ENCODE assay signal across 8 cellular contexts in the genomic region with DNA sequence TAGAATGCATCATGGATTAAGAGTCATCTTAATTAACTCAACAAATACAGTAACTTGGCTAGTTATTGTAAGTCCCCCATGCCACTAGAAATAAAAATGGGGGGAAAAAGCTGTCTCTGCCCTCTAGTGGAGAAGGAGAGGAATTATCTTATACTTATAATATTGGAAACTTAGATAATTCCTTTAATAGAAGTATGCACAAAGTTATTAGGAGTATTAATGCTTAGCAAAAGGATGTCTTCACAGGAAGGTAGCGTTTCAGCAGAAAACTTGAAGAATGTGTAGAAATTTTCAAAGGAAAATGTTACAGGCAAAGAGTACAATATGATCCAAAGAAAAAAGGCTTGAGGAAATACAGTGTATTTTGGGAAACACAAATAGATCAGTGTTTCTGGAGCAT. TPM values are rescaled to one million over a fixed set of nuclear protein-coding genes. Genes with fewer than 3 reads are reported as not detected.
A peak's percentile ranks its signal among the peaks of the same experiment; 100 is the strongest.
DNase-seq lines count a peak whose midpoint lies in the region; ATAC-seq and TF ChIP-seq lines count a peak whose summit lies in the region.

No MANE protein-coding gene starts in this region.

- H3K27ac Mint-ChIP-seq in WTC11, result no peak overlapping the region

- DNase-seq in DMS114 treated with DMSO at 0.1 percent for 48 hours (lab: John Stamatoyannopoulos, UW; ENCODE audit: unreplicated experiment), result peak; percentile 5
- DNase-seq in WTC11 (ENCODE audit: low spot score), result no peak
- no peak for DNase-seq in left lobe of liver (ENCODE audit: low spot score)
- no peak for DNase-seq in activated T-cell treated with anti-CD3 and anti-CD28 coated beads, Interleukin-2, amount 50 U/mL, for 1 hour
- DNase-seq in mucosa of descending colon, result no peak
- DNase-seq in middle frontal gyrus (ENCODE audit: extremely low spot score, low spot score), result no peak

- H3K4me3 ChIP-seq in KMS-11 (IDR thresholded peaks at IDR 0.05; ENCODE audit: insufficient read depth, low read depth, low read length), result no peak overlapping the region
- no peak overlapping the region for H3K4me3 ChIP-seq in mucosa of descending colon

- no peaks in the 10 kb centered on the region for H3K36me3 ChIP-seq in KMS-11 (ENCODE audit: insufficient read depth)
- H3K36me3 ChIP-seq in mucosa of descending colon (ENCODE audit: low read depth), result no peaks in the 10 kb centered on the region

- no peak overlapping the region for H3K4me2 ChIP-seq in KMS-11

- H3K27ac ChIP-seq in KMS-11, result no peak overlapping the region

- no peak overlapping the region for H3K9ac ChIP-seq in KMS-11

- no peaks in the 10 kb centered on the region for H3K36me3 Mint-ChIP-seq in WTC11

- H3K27me3 Mint-ChIP-seq in WTC11 (ENCODE audit: low read depth), result no peaks in the 10 kb centered on the region

- CTCF ChIA-PET in WTC11 (lab: Charles Lee), result interaction anchor here (0.8 to 2.1 kb wide), 16 partner anchors 9 to 121 kb away, joined by 3 to 13 read pairs (median 5); a partner anchor contains a TSS

- TF ChIP-seq CTCF in KMS-11 (conservative IDR thresholded peaks at IDR 0.05; ENCODE audit: low read depth, low read length) (peak; percentile 83), WTC11 (IDR thresholded peaks at IDR 0.05) (peak; percentile 41), mucosa of descending colon (IDR thresholded peaks at IDR 0.05) (no peak)

- H2AFZ ChIP-seq in KMS-11 (ENCODE audit: low read depth), result no peak overlapping the region

- H4K20me1 ChIP-seq in KMS-11 (ENCODE audit: insufficient read depth), result no peaks in the 10 kb centered on the region

- no peak for ATAC-seq in WTC11
- ATAC-seq in left lobe of liver, result peak; percentile 51
- ATAC-seq in mucosa of descending colon, result no peak
- no peak for ATAC-seq in HG03378 (IDR thresholded peaks at IDR 0.05; ENCODE audit: unreplicated experiment)

- POLR2A ChIA-PET in WTC11 (lab: Charles Lee), result no interaction called here

- intact Hi-C loops in mucosa of descending colon (cut with DNase I, micrococcal nuclease), result no loop called here

- H3K4me1 Mint-ChIP-seq in WTC11, result peaks cover 24% of the 10 kb centered on the region

- H3K27me3 ChIP-seq in KMS-11 (ENCODE audit: insufficient read depth, low read depth), result no peaks in the 10 kb centered on the region

- no peak overlapping the region for H3K4me3 Mint-ChIP-seq in WTC11

- no peaks in the 10 kb centered on the region for H3K4me1 ChIP-seq in KMS-11 (ENCODE audit: low read depth, poor library complexity, severe bottlenecking)
- H3K4me1 ChIP-seq in mucosa of descending colon (ENCODE audit: low read depth), result no peaks in the 10 kb centered on the region

- H3K9me3 ChIP-seq in mucosa of descending colon, result no peaks in the 10 kb centered on the region

- peaks cover 15% of the 10 kb centered on the region for H3K9me3 Mint-ChIP-seq in WTC11

- no peaks in the 10 kb centered on the region for H3K79me2 ChIP-seq in KMS-11 (ENCODE audit: insufficient read depth, low read depth)

TF ChIP-seq in WTC11, 78 proteins besides CTCF, POLR2A, EP300 and RAD21:
- TF ChIP-seq, protein P1, sequence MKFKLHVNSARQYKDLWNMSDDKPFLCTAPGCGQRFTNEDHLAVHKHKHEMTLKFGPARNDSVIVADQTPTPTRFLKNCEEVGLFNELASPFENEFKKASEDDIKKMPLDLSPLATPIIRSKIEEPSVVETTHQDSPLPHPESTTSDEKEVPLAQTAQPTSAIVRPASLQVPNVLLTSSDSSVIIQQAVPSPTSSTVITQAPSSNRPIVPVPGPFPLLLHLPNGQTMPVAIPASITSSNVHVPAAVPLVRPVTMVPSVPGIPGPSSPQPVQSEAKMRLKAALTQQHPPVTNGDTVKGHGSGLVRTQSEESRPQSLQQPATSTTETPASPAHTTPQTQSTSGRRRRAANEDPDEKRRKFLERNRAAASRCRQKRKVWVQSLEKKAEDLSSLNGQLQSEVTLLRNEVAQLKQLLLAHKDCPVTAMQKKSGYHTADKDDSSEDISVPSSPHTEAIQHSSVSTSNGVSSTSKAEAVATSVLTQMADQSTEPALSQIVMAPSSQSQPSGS (CRISPR knock-in tag; IDR thresholded peaks at IDR 0.05; ENCODE audit: borderline replicate concordance, low read depth), result no peak
- TF ChIP-seq, protein P2, sequence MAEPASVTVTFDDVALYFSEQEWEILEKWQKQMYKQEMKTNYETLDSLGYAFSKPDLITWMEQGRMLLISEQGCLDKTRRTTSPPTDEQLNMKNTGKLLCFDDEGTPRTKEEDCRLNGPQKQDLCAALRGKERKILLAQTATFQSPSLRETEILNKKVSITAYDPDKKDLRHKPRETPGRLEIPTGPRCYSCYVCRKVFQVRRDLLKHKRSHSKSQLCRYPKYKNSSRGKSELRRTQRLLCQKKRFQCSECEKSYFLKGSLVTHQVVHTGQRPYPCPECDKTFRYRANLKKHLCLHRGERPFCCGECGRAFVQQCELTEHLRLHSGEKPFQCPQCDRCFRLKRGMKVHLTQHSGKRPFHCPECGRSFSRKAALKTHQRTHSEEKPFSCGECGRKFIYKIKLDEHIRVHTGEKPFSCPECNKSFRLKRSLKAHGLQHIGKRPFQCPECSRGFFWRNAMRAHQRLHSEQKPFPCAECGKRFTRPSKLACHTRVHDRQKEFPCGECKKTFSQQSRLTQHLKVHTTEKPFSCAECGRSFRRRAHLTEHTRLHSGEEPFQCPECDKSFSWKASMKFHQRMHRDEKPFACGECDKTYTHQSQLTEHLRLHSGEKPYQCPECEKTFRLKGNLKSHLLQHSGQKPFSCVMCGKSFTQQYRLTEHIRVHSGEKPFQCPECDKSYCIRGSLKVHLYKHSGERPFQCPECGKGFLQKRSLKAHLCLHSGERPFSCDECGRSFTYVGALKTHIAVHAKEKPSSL (CRISPR knock-in tag; conservative IDR thresholded peaks at IDR 0.05), result no peak
- no peak for TF ChIP-seq FOXJ3 (CRISPR knock-in tag; IDR thresholded peaks at IDR 0.05; ENCODE audit: borderline replicate concordance)
- TF ChIP-seq, protein P3, sequence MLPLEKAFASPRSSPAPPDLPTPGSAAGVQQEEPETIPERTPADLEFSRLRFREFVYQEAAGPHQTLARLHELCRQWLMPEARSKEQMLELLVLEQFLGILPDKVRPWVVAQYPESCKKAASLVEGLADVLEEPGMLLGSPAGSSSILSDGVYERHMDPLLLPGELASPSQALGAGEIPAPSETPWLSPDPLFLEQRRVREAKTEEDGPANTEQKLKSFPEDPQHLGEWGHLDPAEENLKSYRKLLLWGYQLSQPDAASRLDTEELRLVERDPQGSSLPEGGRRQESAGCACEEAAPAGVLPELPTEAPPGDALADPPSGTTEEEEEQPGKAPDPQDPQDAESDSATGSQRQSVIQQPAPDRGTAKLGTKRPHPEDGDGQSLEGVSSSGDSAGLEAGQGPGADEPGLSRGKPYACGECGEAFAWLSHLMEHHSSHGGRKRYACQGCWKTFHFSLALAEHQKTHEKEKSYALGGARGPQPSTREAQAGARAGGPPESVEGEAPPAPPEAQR (CRISPR knock-in tag; IDR thresholded peaks at IDR 0.05), result no peak
- TF ChIP-seq NR3C1 (CRISPR knock-in tag; conservative IDR thresholded peaks at IDR 0.05; ENCODE audit: low read depth), result no peak
- no peak for TF ChIP-seq KAT7 (CRISPR knock-in tag; IDR thresholded peaks at IDR 0.05; ENCODE audit: borderline replicate concordance)
- TF ChIP-seq TCF7 (CRISPR knock-in tag; IDR thresholded peaks at IDR 0.05; ENCODE audit: low read depth), result no peak
- no peak for TF ChIP-seq HMGA2 (CRISPR knock-in tag; IDR thresholded peaks at IDR 0.05)
- TF ChIP-seq, protein P4, sequence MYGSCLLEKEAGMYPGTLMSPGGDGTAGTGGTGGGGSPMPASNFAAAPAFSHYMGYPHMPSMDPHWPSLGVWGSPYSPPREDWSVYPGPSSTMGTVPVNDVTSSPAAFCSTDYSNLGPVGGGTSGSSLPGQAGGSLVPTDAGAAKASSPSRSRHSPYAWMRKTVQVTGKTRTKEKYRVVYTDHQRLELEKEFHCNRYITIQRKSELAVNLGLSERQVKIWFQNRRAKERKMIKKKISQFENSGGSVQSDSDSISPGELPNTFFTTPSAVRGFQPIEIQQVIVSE (CRISPR knock-in tag; IDR thresholded peaks at IDR 0.05; ENCODE audit: borderline replicate concordance), result no peak
- TF ChIP-seq NR2C2 (CRISPR knock-in tag; IDR thresholded peaks at IDR 0.05), result no peak
- TF ChIP-seq, protein P5, sequence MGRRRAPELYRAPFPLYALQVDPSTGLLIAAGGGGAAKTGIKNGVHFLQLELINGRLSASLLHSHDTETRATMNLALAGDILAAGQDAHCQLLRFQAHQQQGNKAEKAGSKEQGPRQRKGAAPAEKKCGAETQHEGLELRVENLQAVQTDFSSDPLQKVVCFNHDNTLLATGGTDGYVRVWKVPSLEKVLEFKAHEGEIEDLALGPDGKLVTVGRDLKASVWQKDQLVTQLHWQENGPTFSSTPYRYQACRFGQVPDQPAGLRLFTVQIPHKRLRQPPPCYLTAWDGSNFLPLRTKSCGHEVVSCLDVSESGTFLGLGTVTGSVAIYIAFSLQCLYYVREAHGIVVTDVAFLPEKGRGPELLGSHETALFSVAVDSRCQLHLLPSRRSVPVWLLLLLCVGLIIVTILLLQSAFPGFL (CRISPR knock-in tag; IDR thresholded peaks at IDR 0.05; ENCODE audit: borderline replicate concordance), result no peak
TF ChIP-seq in WTC11: peak in this region for 0.

RNA-seq across cellular contexts. Expression of a gene that starts 19.8 kb away (rescaled TPM):
- total RNA-seq in WTC11 (2021) (not detected in 3 replicates), left lobe of liver (not detected), mucosa of descending colon (not detected)

RNA-seq across cellular contexts. Expression of a gene that starts 35.2 kb away (rescaled TPM):
- total RNA-seq in WTC11 (2021) (1.7 to 2.2 TPM (median 1.9 TPM) in 3 replicates), left lobe of liver (0.15 TPM), mucosa of descending colon (10 to 100 TPM; 20.2 to 46.0 (median 43.9) TPM)

RNA-seq across cellular contexts. Expression of a gene that starts 37.6 kb away (rescaled TPM):
- total RNA-seq in WTC11 (2021) (149 to 154 TPM (median 149 TPM) in 3 replicates), left lobe of liver (8.0 TPM), mucosa of descending colon (100 to 1,000 TPM in 1 of 3 donors, 10 to 100 TPM in 2; 56.6 to 103 (median 58.2) TPM)
